Comparison of ENCODE assay signal across 15 cellular contexts in genomic region chr11:33452806-33453205, GRCh38.
DNase-seq lines count a peak whose midpoint lies in the region; TF ChIP-seq lines count a peak whose summit lies in the region.
"Had no signal": no experiment of that assay in that cellular context is flagged by ENCODE, and none has a peak within 500 bp of the region (broad histone marks: within the 10 kb centered on the region; RNA-seq: fewer than 3 reads in every experiment).

No MANE protein-coding gene starts in this region.

- no peaks in the 10 kb centered on the region for H3K9me3 Mint-ChIP-seq in mesothelial cell of epicardium
- H3K9me3 Mint-ChIP-seq: neural crest cell had no signal

- no peak overlapping the region for H3K4me3 ChIP-seq in brain microvascular endothelial cell (ENCODE audit: low read depth, low read length)
- no peak overlapping the region for H3K4me3 ChIP-seq in kidney epithelial cell (ENCODE audit: low read depth, low read length)
- H3K4me3 ChIP-seq: BLaER1 had no signal

- DNase-seq in ACHN (peak; percentile 25), HT1080 (ENCODE audit: low read depth) (peak; percentile 93), brain microvascular endothelial cell (peak; percentile 89), kidney epithelial cell (ENCODE audit: low read depth) (peak; percentile 75), cerebellum (ENCODE audit: low spot score) (no peak), mesothelial cell of epicardium (ENCODE audit: low spot score in 2 of 2, unreplicated experiment in 2 of 2) (no peak), medulla oblongata (ENCODE audit: extremely low spot score) (no peak), iPS-NIHi7 (ENCODE audit: extremely low spot score) (no peak)
- DNase-seq: amygdala; left cardiac atrium; stimulated activated naive CD8-positive, alpha-beta T cell treated with anti-CD3 and anti-CD28 coated beads, Interleukin-15, Interleukin-2, amounts not matched to agents 100 U/mL and 50 U/mL, for 24 hours; T-helper 9 cell had no signal

- peaks cover 2% of the 10 kb centered on the region for H3K4me1 Mint-ChIP-seq in mesothelial cell of epicardium
- H3K4me1 Mint-ChIP-seq: neural crest cell had no signal

- H3K4me3 Mint-ChIP-seq in mesothelial cell of epicardium: no peak overlapping the region
- H3K4me3 Mint-ChIP-seq: neural crest cell had no signal

- H3K27me3 ChIP-seq in brain microvascular endothelial cell (replicated peaks) (no peaks in the 10 kb centered on the region), kidney epithelial cell (ENCODE audit: control insufficient read depth, insufficient read depth, low read length) (no peaks in the 10 kb centered on the region)
- H3K27me3 ChIP-seq: BLaER1 had no signal

- no peak overlapping the region for H3K27ac Mint-ChIP-seq in mesothelial cell of epicardium

- H3K27ac ChIP-seq in brain microvascular endothelial cell: peak overlapping the region; percentile 15
- H3K27ac ChIP-seq: BLaER1, epithelial cell of prostate had no signal

- H3K36me3 ChIP-seq in brain microvascular endothelial cell (replicated peaks) (no peaks in the 10 kb centered on the region), kidney epithelial cell (ENCODE audit: control insufficient read depth, insufficient read depth, low read length) (no peaks in the 10 kb centered on the region)
- H3K36me3 ChIP-seq: BLaER1 had no signal

- in situ Hi-C loops in ACHN (cut with HindIII; ENCODE audit: low pct_ligation_motif_present, low pct_unique_long_range_greater_than_20kb, low sequenced_read_pairs) (no loop called here), brain microvascular endothelial cell (cut with HindIII; ENCODE audit: low pct_ligation_motif_present, low sequenced_read_pairs) (no loop called here)

- TF ChIP-seq CTCF in brain microvascular endothelial cell (IDR thresholded peaks at IDR 0.05; ENCODE audit: low read depth, low read length, missing control alignments) (no peak), kidney epithelial cell (IDR thresholded peaks at IDR 0.05; ENCODE audit: insufficient read depth, low read length, poor library complexity, severe bottlenecking) (no peak), mesothelial cell of epicardium (IDR thresholded peaks at IDR 0.05; ENCODE audit: unreplicated experiment) (no peak)

- H3K36me3 Mint-ChIP-seq in mesothelial cell of epicardium: no peaks in the 10 kb centered on the region

- H3K27me3 Mint-ChIP-seq in mesothelial cell of epicardium (ENCODE audit: low read depth): peaks cover 13% of the 10 kb centered on the region

Comparison
In these comparisons a context has a peak if more than half of its experiments do, and no peak if none do; other contexts are left out.
1. DNase-seq: peak in ACHN (single experiment), HT1080 (single experiment), brain microvascular endothelial cell (single experiment) and kidney epithelial cell (single experiment); none in cerebellum (single experiment), mesothelial cell of epicardium (0 of 2), medulla oblongata (single experiment) and iPS-NIHi7 (single experiment).